In genomic region chr2:190846746-190847145, GRCh38 we compare ENCODE assay signal across 13 cellular contexts. TPM values are rescaled to one million over a fixed set of nuclear protein-coding genes. Genes with fewer than 3 reads are reported as not detected.
DNase-seq lines count a peak whose midpoint lies in the region; ATAC-seq and TF ChIP-seq lines count a peak whose summit lies in the region.
"Had no signal": no experiment of that assay in that cellular context is flagged by ENCODE, and none has a peak within 500 bp of the region (broad histone marks: within the 10 kb centered on the region; RNA-seq: fewer than 3 reads in every experiment).

No MANE protein-coding gene starts in this region.

- no peak for TF ChIP-seq CTCF in PC-9 (conservative IDR thresholded peaks at IDR 0.05)

- H3K36me3 Mint-ChIP-seq in CD8-positive, alpha-beta memory T cell: peaks cover 0 to 10% (median 4%) of the 10 kb centered on the region in 3 donors
- H3K36me3 Mint-ChIP-seq: brain had no signal

- no peaks in the 10 kb centered on the region for H3K9me2 ChIP-seq in PC-9 (ENCODE audit: insufficient read depth)

- intact Hi-C loops in PC-9 (cut with micrococcal nuclease; ENCODE audit: unreplicated experiment): no loop called here

- no peak overlapping the region for H3K4me3 Mint-ChIP-seq in CD8-positive, alpha-beta memory T cell
- H3K4me3 Mint-ChIP-seq: brain had no signal

- H3K27ac Mint-ChIP-seq in CD8-positive, alpha-beta memory T cell: no peak overlapping the region
- H3K27ac Mint-ChIP-seq: activated T-helper 2 cell treated with anti-CD3 and anti-CD28 coated beads, Interferon-gamma antibody, Interleukin-2, Interleukin-4, amounts not matched to agents 10 μg/mL and 5 μg/mL and 100 μg/mL, durations not matched to agents 14 hours and 24 hours and 36 hours; brain had no signal

- H3K9me3 ChIP-seq in PC-9 (ENCODE audit: insufficient read depth, low read depth): no peaks in the 10 kb centered on the region
- H3K9me3 ChIP-seq in CD8-positive, alpha-beta memory T cell (ENCODE audit: low read length): no peaks in the 10 kb centered on the region

- peak; percentile 97 for DNase-seq in Caki2 (ENCODE audit: low read depth)
- DNase-seq in G401 (ENCODE audit: low spot score): peak; percentile 43
- peak in 1 of 2 experiments; percentile 67 for DNase-seq in PC-9
- DNase-seq in kidney glomerular epithelial cell (lab: John Stamatoyannopoulos, UW): peak; percentile 97
- DNase-seq in hippocampal formation (lab: John Stamatoyannopoulos, UW): no peak
- DNase-seq in CD8-positive, alpha-beta memory T cell: no peak
- no peak for DNase-seq in SKM-1 (lab: John Stamatoyannopoulos, UW; ENCODE audit: unreplicated experiment)
- DNase-seq: GF-D8, GOT3 had no signal

- H2AFZ ChIP-seq in PC-9: no peak overlapping the region

- H3K4me3 ChIP-seq in PC-9: no peak overlapping the region
- H3K4me3 ChIP-seq in CD8-positive, alpha-beta memory T cell (ENCODE audit: low read length): no peak overlapping the region

- peaks cover 4% of the 10 kb centered on the region; the same call in 1 of the 2 replicates for H3K36me3 ChIP-seq in PC-9 (ENCODE audit: low read depth)
- H3K36me3 ChIP-seq in CD8-positive, alpha-beta memory T cell (ENCODE audit: insufficient read depth, low read length): no peaks in the 10 kb centered on the region

- H3K4me2 ChIP-seq in PC-9: no peak overlapping the region

- CTCF ChIA-PET in PC-9 (lab: Charles Lee): no interaction called here
- CTCF ChIA-PET in CD8-positive, alpha-beta memory T cell (lab: Charles Lee): no interaction called here

- H3K27me3 ChIP-seq in PC-9 (ENCODE audit: insufficient read depth, low read depth): no peaks in the 10 kb centered on the region
- H3K27me3 ChIP-seq in CD8-positive, alpha-beta memory T cell (ENCODE audit: insufficient read depth, low read length, poor library complexity, severe bottlenecking): no peaks in the 10 kb centered on the region

- in situ Hi-C loops in Caki2 (cut with HindIII; ENCODE audit: low pct_unique_long_range_greater_than_20kb, low sequenced_read_pairs): no loop called here
- in situ Hi-C loops in G401 (cut with HindIII; ENCODE audit: low sequenced_read_pairs): no loop called here

- peaks cover 0 to 3% (median 2%) of the 10 kb centered on the region in 3 donors for H3K4me1 Mint-ChIP-seq in CD8-positive, alpha-beta memory T cell
- H3K4me1 Mint-ChIP-seq: brain had no signal

- peaks cover 20% of the 10 kb centered on the region; the same call in 1 of the 2 replicates for H3F3A ChIP-seq in PC-9 (ENCODE audit: insufficient read depth, low read depth)

- H3K4me1 ChIP-seq in PC-9 (replicated peaks; ENCODE audit: insufficient read depth): peaks cover 67% of the 10 kb centered on the region
- H3K4me1 ChIP-seq in CD8-positive, alpha-beta memory T cell (ENCODE audit: insufficient read depth, low read length): no peaks in the 10 kb centered on the region

- no peaks in the 10 kb centered on the region for H3K9me3 Mint-ChIP-seq in CD8-positive, alpha-beta memory T cell
- H3K9me3 Mint-ChIP-seq: activated T-helper 2 cell treated with anti-CD3 and anti-CD28 coated beads, Interferon-gamma antibody, Interleukin-2, Interleukin-4, amounts not matched to agents 10 μg/mL and 5 μg/mL and 100 μg/mL, durations not matched to agents 14 hours and 24 hours and 36 hours had no signal

- peak overlapping the region; percentile 100 for H3K27ac ChIP-seq in PC-9
- H3K27ac ChIP-seq in CD8-positive, alpha-beta memory T cell (ENCODE audit: low read depth, low read length): no peak overlapping the region
- H3K27ac ChIP-seq: RWPE1 had no signal

- BruUV-seq in PC-9 (replicated peaks; lab: Mats Ljungman, UMichigan): no TSS peak

- POLR2A ChIA-PET in PC-9 (lab: Charles Lee; ENCODE audit: unreplicated experiment): no interaction called here
- POLR2A ChIA-PET in CD8-positive, alpha-beta memory T cell (lab: Charles Lee): no interaction called here

- ATAC-seq in GM21717 (IDR thresholded peaks at IDR 0.05; ENCODE audit: unreplicated experiment): no peak

- H3K27me3 Mint-ChIP-seq in CD8-positive, alpha-beta memory T cell: no peaks in the 10 kb centered on the region

- H4K20me1 ChIP-seq in PC-9 (ENCODE audit: insufficient read depth): no peaks in the 10 kb centered on the region

- peaks cover 7% of the 10 kb centered on the region; the same call in 1 of the 2 replicates for H3K79me2 ChIP-seq in PC-9 (ENCODE audit: low read depth)

RNA-seq across cellular contexts. Expression of gene GLS, which starts 33.9 kb away (rescaled TPM):
- total RNA-seq in Caki2 (2014; rRNA removed; shearing (Covaris generic); ENCODE audit: low replicate concordance): 270 and 324 TPM in 2 replicates
- total RNA-seq in G401 (2014; rRNA removed; shearing (Covaris generic)): 33.1 and 36.6 TPM in 2 replicates
- 66.4 and 68.5 TPM in 2 replicates for total RNA-seq in PC-9 (2021)
- 100 to 1,000 TPM; 209 to 222 TPM for total RNA-seq in CD8-positive, alpha-beta memory T cell
- 50.9 TPM for polyA plus RNA-seq in CD8-positive, alpha-beta memory T cell

Comparison
In these comparisons a context has a peak if more than half of its experiments do, and no peak if none do; other contexts are left out.
1. DNase-seq: peak in Caki2 (single experiment), G401 (single experiment) and kidney glomerular epithelial cell (single experiment); none in hippocampal formation (0 of 2), CD8-positive, alpha-beta memory T cell (0 of 5) and SKM-1 (single experiment).